ENCODE assay signal across 8 cellular contexts in genomic region chr6:10719386-10720228, GRCh38. TPM values are rescaled to one million over a fixed set of nuclear protein-coding genes. Genes with fewer than 3 reads are reported as not detected.
DNase-seq lines count a peak whose midpoint lies in the region; ATAC-seq and TF ChIP-seq lines count a peak whose summit lies in the region.

No MANE protein-coding gene starts in this region.

- peak overlapping the region; percentile 55 for H3K4me3 ChIP-seq in brain microvascular endothelial cell (ENCODE audit: low read depth, low read length)
- H3K4me3 ChIP-seq in mucosa of descending colon: peak overlapping the region; percentile 64
- H3K4me3 ChIP-seq in vagina: peak overlapping the region; percentile 46 to 59

- H3K4me1 ChIP-seq in mucosa of descending colon (ENCODE audit: low read depth) (peaks cover 13% of the 10 kb centered on the region), vagina (peaks cover 32% of the 10 kb centered on the region)

- no peak for TF ChIP-seq POLR2A in vagina (IDR thresholded peaks at IDR 0.05)

- peak; percentile 28 for DNase-seq in DMS114 treated with DMSO at 0.1 percent for 48 hours (lab: John Stamatoyannopoulos, UW; ENCODE audit: unreplicated experiment)
- DNase-seq in OCI-M1 (lab: John Stamatoyannopoulos, UW): peak; percentile 24
- peak; percentile 14 for DNase-seq in brain microvascular endothelial cell
- peak; percentile 44 to 76 (median 65) for DNase-seq in mucosa of descending colon
- no peak for DNase-seq in vagina (ENCODE audit: extremely low spot score in 2 of 2)
- DNase-seq in NCI-H2107 (lab: John Stamatoyannopoulos, UW): no peak
- no peak for DNase-seq in NCI-H1105 (lab: John Stamatoyannopoulos, UW)

- ATAC-seq in mucosa of descending colon (peak; percentile 1), GM18870 (IDR thresholded peaks at IDR 0.05; ENCODE audit: unreplicated experiment) (no peak)

- H3K27me3 ChIP-seq in brain microvascular endothelial cell (replicated peaks) (no peaks in the 10 kb centered on the region), vagina (no peaks in the 10 kb centered on the region)

- H3K9me3 ChIP-seq in mucosa of descending colon (no peaks in the 10 kb centered on the region), vagina (no peaks in the 10 kb centered on the region)

- H3K27ac ChIP-seq in brain microvascular endothelial cell (no peak overlapping the region), vagina (peak overlapping the region; percentile 85)

- intact Hi-C loops in mucosa of descending colon (cut with DNase I, micrococcal nuclease): no loop called here
- intact Hi-C loops in vagina (cut with DNase I): no loop called here

- H3K36me3 ChIP-seq in brain microvascular endothelial cell (replicated peaks) (no peaks in the 10 kb centered on the region), mucosa of descending colon (ENCODE audit: low read depth) (no peaks in the 10 kb centered on the region), vagina (no peaks in the 10 kb centered on the region)

- in situ Hi-C loops in brain microvascular endothelial cell (cut with HindIII; ENCODE audit: low pct_ligation_motif_present, low sequenced_read_pairs): no loop called here

- TF ChIP-seq CTCF in brain microvascular endothelial cell (IDR thresholded peaks at IDR 0.05; ENCODE audit: low read depth, low read length, missing control alignments) (peak; percentile 15), mucosa of descending colon (IDR thresholded peaks at IDR 0.05) (no peak), vagina (IDR thresholded peaks at IDR 0.05) (no peak)

RNA-seq across cellular contexts. Expression of gene TMEM14C, which starts 3.3 kb away (rescaled TPM):
- total RNA-seq in mucosa of descending colon (10 to 100 TPM; 69.2 to 96.3 (median 86.7) TPM), vagina (95.8 TPM)

RNA-seq across cellular contexts. Expression of gene PAK1IP1, which starts 24.8 kb away (rescaled TPM):
- total RNA-seq in mucosa of descending colon: 10 to 100 TPM in 1 of 3 donors, 1 to 10 TPM in 2; 5.8 to 12.5 (median 9.8) TPM
- 8.8 TPM for total RNA-seq in vagina

RNA-seq across cellular contexts. Expression of gene C6orf52, which starts 25.2 kb away (rescaled TPM):
- total RNA-seq in mucosa of descending colon: 1 to 10 TPM in 2 of 3 donors, not detected in 1; 1.2 to 1.7 TPM
- total RNA-seq in vagina: not detected

RNA-seq across cellular contexts. Expression of gene TMEM14B, which starts 28.0 kb away (rescaled TPM):
- 10 to 100 TPM; 48.9 to 61.2 (median 60.8) TPM for total RNA-seq in mucosa of descending colon
- total RNA-seq in vagina: 40.5 TPM

Comparison
In these comparisons a context has a peak if more than half of its experiments do, and no peak if none do; other contexts are left out.
1. DNase-seq: peak in DMS114 treated with DMSO at 0.1 percent for 48 hours (single experiment), OCI-M1 (single experiment), brain microvascular endothelial cell (single experiment) and mucosa of descending colon (3 of 3); none in vagina (0 of 2), NCI-H2107 (single experiment) and NCI-H1105 (single experiment).
2. Peak in every context shown above with its lines, with median percentiles within 50 percentile points of each other: H3K4me3 ChIP-seq.